8 cellular contexts compared by ENCODE assay signal in genomic region chr14:65229431-65230286, GRCh38.
DNase-seq lines count a peak whose midpoint lies in the region; ATAC-seq, FAIRE-seq and TF ChIP-seq lines count a peak whose summit lies in the region.

No MANE protein-coding gene starts in this region.

- peak overlapping the region; percentile 85 for H3K27ac Mint-ChIP-seq in activated T-helper 17 cell treated with anti-CD3 and anti-CD28 coated beads, Interleukin-2, amount 50 U/mL, for 72 hours
- peak overlapping the region; percentile 94 to 99 (median 96) for H3K27ac Mint-ChIP-seq in naive thymus-derived CD8-positive, alpha-beta T cell

- H3K9me3 Mint-ChIP-seq in activated T-helper 17 cell treated with anti-CD3 and anti-CD28 coated beads, Interleukin-2, amount 50 U/mL, for 72 hours, result no peaks in the 10 kb centered on the region
- H3K9me3 Mint-ChIP-seq in naive thymus-derived CD8-positive, alpha-beta T cell, result no peaks in the 10 kb centered on the region

- peak overlapping the region; percentile 77 for H3K27ac ChIP-seq in urinary bladder (ENCODE audit: low read depth)

- no peaks in the 10 kb centered on the region for H3K27me3 Mint-ChIP-seq in activated T-helper 17 cell treated with anti-CD3 and anti-CD28 coated beads, Interleukin-2, amount 50 U/mL, for 72 hours
- H3K27me3 Mint-ChIP-seq in naive thymus-derived CD8-positive, alpha-beta T cell, result no peaks in the 10 kb centered on the region

- 0 out of 2 replicates have a peak, but pooled peaks have one; percentile 40 for TF ChIP-seq POLR2A in GM12891 (IDR thresholded peaks at IDR 0.05; ENCODE audit: low read depth, low read length)

- H3K4me3 Mint-ChIP-seq in activated T-helper 17 cell treated with anti-CD3 and anti-CD28 coated beads, Interleukin-2, amount 50 U/mL, for 72 hours, result peak overlapping the region; percentile 86
- peak overlapping the region; percentile 85 to 96 (median 92) for H3K4me3 Mint-ChIP-seq in naive thymus-derived CD8-positive, alpha-beta T cell

- ATAC-seq in activated T-helper 17 cell treated with anti-CD3 and anti-CD28 coated beads, Interleukin-2, amount 50 U/mL, for 72 hours (replicated peaks), result peak; percentile 59
- peak; percentile 85 to 93 for ATAC-seq in naive thymus-derived CD8-positive, alpha-beta T cell
- ATAC-seq in GM21825 (IDR thresholded peaks at IDR 0.05; ENCODE audit: unreplicated experiment), result no peak

- DNase-seq in GM12891 (ENCODE audit: insufficient read length, low spot score) (peak; percentile 25), NCI-H2107 (lab: John Stamatoyannopoulos, UW) (peak; percentile 69), fibroblast of peridontal ligament (ENCODE audit: extremely low read depth) (peak; percentile 61), mesenteric fat pad (ENCODE audit: low spot score) (no peak)
- peak in 6 of 10 donors; percentile 17 to 44 (median 24) for DNase-seq in naive thymus-derived CD8-positive, alpha-beta T cell

- H3K36me3 ChIP-seq in urinary bladder (ENCODE audit: insufficient read depth), result no peaks in the 10 kb centered on the region

- no peaks in the 10 kb centered on the region for H3K36me3 Mint-ChIP-seq in activated T-helper 17 cell treated with anti-CD3 and anti-CD28 coated beads, Interleukin-2, amount 50 U/mL, for 72 hours (ENCODE audit: low read depth)
- no peaks in the 10 kb centered on the region for H3K36me3 Mint-ChIP-seq in naive thymus-derived CD8-positive, alpha-beta T cell

- peaks cover 32% of the 10 kb centered on the region for H3K4me1 Mint-ChIP-seq in activated T-helper 17 cell treated with anti-CD3 and anti-CD28 coated beads, Interleukin-2, amount 50 U/mL, for 72 hours
- peaks cover 29 to 61% (median 53%) of the 10 kb centered on the region in 4 donors for H3K4me1 Mint-ChIP-seq in naive thymus-derived CD8-positive, alpha-beta T cell

- H3K4me3 ChIP-seq in urinary bladder (ENCODE audit: low read depth, low read length), result peak overlapping the region; percentile 44

- peaks cover 2% of the 10 kb centered on the region for H3K4me1 ChIP-seq in urinary bladder (ENCODE audit: insufficient read depth)

- POLR2A ChIA-PET in naive thymus-derived CD8-positive, alpha-beta T cell (lab: Charles Lee), result interaction anchor here (1.5 to 1.9 kb wide), 2 partner anchors 22 to 182 kb away, joined by 3 to 10 read pairs; no protein-coding TSS in a partner anchor

- peak; percentile 64 for FAIRE-seq in GM12891 (lab: Jason Lieb, UNC)

- 10% methylated on average over 20 of the region's 20 CpGs for WGBS in urinary bladder

TF ChIP-seq in GM12891, 5 proteins besides CTCF, POLR2A, EP300 and RAD21:
- 0 out of 2 replicates have a peak, but pooled peaks have one; percentile 34 for TF ChIP-seq TAF1 (IDR thresholded peaks at IDR 0.05; ENCODE audit: low read depth, low read length)
- no peak for TF ChIP-seq PAX5 (IDR thresholded peaks at IDR 0.05; ENCODE audit: insufficient read depth, low read length, severe bottlenecking)
- TF ChIP-seq POU2F2 (IDR thresholded peaks at IDR 0.05; ENCODE audit: low read depth, low read length), result peak; percentile 58; the same call in 1 of the 2 replicates
- no peak for TF ChIP-seq SPI1 (IDR thresholded peaks at IDR 0.05; ENCODE audit: low read depth, low read length)
- TF ChIP-seq POLR2AphosphoS5 (IDR thresholded peaks at IDR 0.05; ENCODE audit: low read depth, low read length), result no peak
TF ChIP-seq in GM12891: peak in this region for 2.
